ENCODE assay signal across 33 cellular contexts in the genomic region with DNA sequence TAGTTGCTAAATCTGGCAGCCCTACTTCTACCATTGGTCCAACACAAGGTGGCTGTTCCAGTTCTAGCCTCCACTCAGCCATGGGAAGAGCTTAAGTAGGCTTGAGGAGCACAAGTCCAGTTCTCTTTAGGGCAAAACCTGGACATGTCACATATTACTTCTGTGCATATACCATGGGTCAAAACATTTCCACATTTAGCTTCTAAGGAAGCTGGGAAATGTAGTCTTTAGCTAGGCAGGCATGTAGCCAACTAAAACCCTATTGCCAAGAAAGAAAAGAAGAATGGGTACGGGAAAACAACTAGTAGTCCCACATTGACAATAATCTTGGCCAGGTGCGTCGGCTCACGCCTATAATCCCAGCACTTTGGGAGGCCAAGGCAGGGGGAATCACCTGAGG.
"Had no signal": no experiment of that assay in that cellular context is flagged by ENCODE, and none has a peak within 500 bp of the region (broad histone marks: within the 10 kb centered on the region; RNA-seq: fewer than 3 reads in every experiment).

No MANE protein-coding gene starts in this region.

- H3K9me3 ChIP-seq: esophagus muscularis mucosa, gastroesophageal sphincter had no signal

- H3K36me3 Mint-ChIP-seq: activated CD8-positive, alpha-beta memory T cell treated with anti-CD3 and anti-CD28 coated beads, Interleukin-2, amount 10 ng/mL, durations not matched to agents 7 days and 5 days; activated naive CD8-positive, alpha-beta T cell treated with anti-CD3 and anti-CD28 coated beads for 36 hours had no signal

- ATAC-seq: activated CD4-positive, alpha-beta T cell treated with anti-CD3 and anti-CD28 coated beads for 36 hours; activated CD8-positive, alpha-beta memory T cell treated with anti-CD3 and anti-CD28 coated beads, Interleukin-2, amount 10 ng/mL, durations not matched to agents 7 days and 5 days; activated CD8-positive, alpha-beta T cell treated with anti-CD3 and anti-CD28 coated beads, Interleukin-2, amount 10 ng/mL, durations not matched to agents 7 days and 5 days; activated naive CD8-positive, alpha-beta T cell treated with anti-CD3 and anti-CD28 coated beads, Interleukin-2, amount 50 U/mL, for 24 hours; body of pancreas; effector memory CD8-positive, alpha-beta T cell; gastroesophageal sphincter had no signal

- H3K27me3 ChIP-seq: adrenal gland, body of pancreas, gastroesophageal sphincter had no signal

- H3K4me3 ChIP-seq: adrenal gland, body of pancreas, esophagus muscularis mucosa, gastroesophageal sphincter had no signal

- H3K36me3 ChIP-seq: adrenal gland, esophagus muscularis mucosa, gastroesophageal sphincter had no signal

- H3K4me1 ChIP-seq: adrenal gland, body of pancreas, esophagus muscularis mucosa, gastroesophageal sphincter had no signal

- H3K27ac Mint-ChIP-seq: activated CD4-positive, alpha-beta memory T cell treated with anti-CD3 and anti-CD28 coated beads for 36 hours; activated CD4-positive, alpha-beta T cell treated with anti-CD3 and anti-CD28 coated beads for 36 hours; activated CD4-positive, alpha-beta T cell treated with anti-CD3 and anti-CD28 coated beads, Interleukin-2, amount 10 ng/mL, durations not matched to agents 24 days and 14 days; activated CD8-positive, alpha-beta memory T cell treated with anti-CD3 and anti-CD28 coated beads, Interleukin-2, amount 10 ng/mL, durations not matched to agents 7 days and 5 days; activated CD8-positive, alpha-beta T cell treated with anti-CD3 and anti-CD28 coated beads, Interleukin-2, amount 10 ng/mL, durations not matched to agents 7 days and 5 days; activated naive CD4-positive, alpha-beta T cell treated with anti-CD3 and anti-CD28 coated beads for 36 hours; activated naive CD4-positive, alpha-beta T cell treated with anti-CD3 and anti-CD28 coated beads, Interleukin-2, amount 50 U/mL, for 24 hours; activated naive CD8-positive, alpha-beta T cell treated with anti-CD3 and anti-CD28 coated beads for 36 hours; activated naive CD8-positive, alpha-beta T cell treated with anti-CD3 and anti-CD28 coated beads, Interleukin-2, amount 50 U/mL, for 24 hours; activated T-helper 1 cell treated with anti-CD3 and anti-CD28 coated beads, Interleukin-12 subunit alpha, Interleukin-12 subunit beta, Interleukin-2, Interleukin-4 antibody, amounts not matched to agents 30 ng/mL and 10 ng/mL and 1 ng/mL, durations not matched to agents 14 hours and 24 hours and 36 hours; activated T-helper 2 cell treated with anti-CD3 and anti-CD28 coated beads, Interferon-gamma antibody, Interleukin-2, Interleukin-4, amounts not matched to agents 10 μg/mL and 5 μg/mL and 100 μg/mL, durations not matched to agents 14 hours and 24 hours and 36 hours; effector memory CD8-positive, alpha-beta T cell had no signal

- H3K4me3 Mint-ChIP-seq: activated CD4-positive, alpha-beta memory T cell treated with anti-CD3 and anti-CD28 coated beads for 36 hours; activated CD4-positive, alpha-beta T cell treated with anti-CD3 and anti-CD28 coated beads for 36 hours; activated CD4-positive, alpha-beta T cell treated with anti-CD3 and anti-CD28 coated beads, Interleukin-2, amount 10 ng/mL, durations not matched to agents 24 days and 14 days; activated CD8-positive, alpha-beta memory T cell treated with anti-CD3 and anti-CD28 coated beads, Interleukin-2, amount 10 ng/mL, durations not matched to agents 7 days and 5 days; activated CD8-positive, alpha-beta T cell treated with anti-CD3 and anti-CD28 coated beads, Interleukin-2, amount 10 ng/mL, durations not matched to agents 7 days and 5 days; activated naive CD4-positive, alpha-beta T cell treated with anti-CD3 and anti-CD28 coated beads for 36 hours; activated naive CD4-positive, alpha-beta T cell treated with anti-CD3 and anti-CD28 coated beads, Interleukin-2, amount 50 U/mL, for 24 hours; activated naive CD8-positive, alpha-beta T cell treated with anti-CD3 and anti-CD28 coated beads for 36 hours; activated naive CD8-positive, alpha-beta T cell treated with anti-CD3 and anti-CD28 coated beads, Interleukin-2, amount 50 U/mL, for 24 hours; activated T-helper 1 cell treated with anti-CD3 and anti-CD28 coated beads, Interleukin-12 subunit alpha, Interleukin-12 subunit beta, Interleukin-2, Interleukin-4 antibody, amounts not matched to agents 30 ng/mL and 10 ng/mL and 1 ng/mL, durations not matched to agents 14 hours and 24 hours and 36 hours; effector memory CD8-positive, alpha-beta T cell had no signal

- H3K27me3 Mint-ChIP-seq: activated CD4-positive, alpha-beta T cell treated with anti-CD3 and anti-CD28 coated beads for 36 hours; activated CD8-positive, alpha-beta memory T cell treated with anti-CD3 and anti-CD28 coated beads, Interleukin-2, amount 10 ng/mL, durations not matched to agents 7 days and 5 days; activated naive CD4-positive, alpha-beta T cell treated with anti-CD3 and anti-CD28 coated beads, Interleukin-2, amount 50 U/mL, for 24 hours; activated naive CD8-positive, alpha-beta T cell treated with anti-CD3 and anti-CD28 coated beads, Interleukin-2, amount 50 U/mL, for 24 hours had no signal

- H3K4me1 Mint-ChIP-seq: activated CD4-positive, alpha-beta T cell treated with anti-CD3 and anti-CD28 coated beads for 36 hours; activated CD4-positive, alpha-beta T cell treated with anti-CD3 and anti-CD28 coated beads, Interleukin-2, amount 10 ng/mL, durations not matched to agents 24 days and 14 days; activated CD8-positive, alpha-beta memory T cell treated with anti-CD3 and anti-CD28 coated beads, Interleukin-2, amount 10 ng/mL, durations not matched to agents 7 days and 5 days; activated naive CD4-positive, alpha-beta T cell treated with anti-CD3 and anti-CD28 coated beads, Interleukin-2, amount 50 U/mL, for 24 hours; activated naive CD8-positive, alpha-beta T cell treated with anti-CD3 and anti-CD28 coated beads for 36 hours; activated naive CD8-positive, alpha-beta T cell treated with anti-CD3 and anti-CD28 coated beads, Interleukin-2, amount 50 U/mL, for 24 hours had no signal

- DNase-seq: activated CD4-positive, alpha-beta memory T cell treated with anti-CD3 and anti-CD28 coated beads for 36 hours; activated CD4-positive, alpha-beta T cell treated with anti-CD3 and anti-CD28 coated beads for 36 hours; activated CD4-positive, alpha-beta T cell treated with anti-CD3 and anti-CD28 coated beads, Interleukin-2, amount 10 ng/mL, durations not matched to agents 24 days and 14 days; activated CD4-positive, CD25-positive, alpha-beta regulatory T cell; activated CD4-positive, CD25-positive, alpha-beta regulatory T cell treated with anti-CD3 and anti-CD28 coated beads, Interleukin-2, amount 50 U/mL, for 72 hours; activated CD8-positive, alpha-beta memory T cell treated with anti-CD3 and anti-CD28 coated beads, Interleukin-2, amount 10 ng/mL, durations not matched to agents 7 days and 5 days; activated CD8-positive, alpha-beta memory T cell treated with anti-CD3 and anti-CD28 coated beads, Interleukin-2, amount 50 U/mL, for 4 hours; activated CD8-positive, alpha-beta T cell treated with anti-CD3 and anti-CD28 coated beads, Interleukin-2, amount 10 ng/mL, durations not matched to agents 7 days and 5 days; activated effector memory CD4-positive, alpha-beta T cell treated with anti-CD3 and anti-CD28 coated beads, Interleukin-2, amount 50 U/mL, for 16 hours; activated naive CD4-positive, alpha-beta T cell treated with anti-CD3 and anti-CD28 coated beads for 36 hours; activated naive CD8-positive, alpha-beta T cell treated with anti-CD3 and anti-CD28 coated beads for 36 hours; activated naive CD8-positive, alpha-beta T cell treated with anti-CD3 and anti-CD28 coated beads, Interleukin-2, amount 50 U/mL, for 24 hours; activated T-cell treated with anti-CD3 and anti-CD28 coated beads, Interleukin-2, amount 50 U/mL, for 1 hour; activated T-cell treated with anti-CD3 and anti-CD28 coated beads, Interleukin-2, amount 50 U/mL, for 48 hours; adrenal gland; amygdala; aorta; body of pancreas; caudate nucleus; cortex of kidney; dermis blood vessel endothelial cell; effector CD4-positive, alpha-beta T cell; effector memory CD8-positive, alpha-beta T cell; erythroblast; foreskin melanocyte; head of caudate nucleus; T-helper 2 cell had no signal

- H3K27ac ChIP-seq: adrenal gland, body of pancreas, esophagus muscularis mucosa, gastroesophageal sphincter had no signal

- H3K9me3 Mint-ChIP-seq: activated CD4-positive, alpha-beta memory T cell treated with anti-CD3 and anti-CD28 coated beads for 36 hours; activated CD4-positive, alpha-beta T cell treated with anti-CD3 and anti-CD28 coated beads, Interleukin-2, amount 10 ng/mL, durations not matched to agents 24 days and 14 days; activated naive CD4-positive, alpha-beta T cell treated with anti-CD3 and anti-CD28 coated beads, Interleukin-2, amount 50 U/mL, for 24 hours; activated naive CD8-positive, alpha-beta T cell treated with anti-CD3 and anti-CD28 coated beads, Interleukin-2, amount 50 U/mL, for 24 hours; effector memory CD8-positive, alpha-beta T cell had no signal

- FAIRE-seq: colon had no signal
